In the genomic region with DNA sequence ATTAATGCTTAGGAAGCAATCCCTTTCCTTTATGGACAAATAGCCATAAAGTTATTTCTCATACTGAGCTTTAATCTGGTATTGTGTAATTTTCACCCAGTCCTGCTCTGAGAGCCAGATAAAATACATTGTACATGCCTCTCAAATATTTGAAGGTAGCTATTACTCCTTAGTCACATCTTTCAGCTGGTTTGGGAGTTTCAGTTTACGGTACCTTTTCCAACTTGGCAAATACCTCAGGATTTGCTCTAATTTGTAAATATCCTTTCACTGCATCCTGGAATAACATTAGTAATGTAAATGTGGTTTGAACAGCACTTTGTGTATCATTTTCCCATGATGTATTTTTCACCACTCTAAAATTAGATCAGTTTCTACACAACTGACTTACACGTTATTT, we compare ENCODE assay signal across 35 cellular contexts. TPM values are rescaled to one million over a fixed set of nuclear protein-coding genes. Genes with fewer than 3 reads are reported as not detected.
DNase-seq lines count a peak whose midpoint lies in the region; ATAC-seq, FAIRE-seq and TF ChIP-seq lines count a peak whose summit lies in the region.
"Had no signal": no experiment of that assay in that cellular context is flagged by ENCODE, and none has a peak within 500 bp of the region (broad histone marks: within the 10 kb centered on the region; RNA-seq: fewer than 3 reads in every experiment).

No MANE protein-coding gene starts in this region.

- H4K20me1 ChIP-seq in astrocyte (ENCODE audit: insufficient read depth, low read length) = no peaks in the 10 kb centered on the region

- no peaks in the 10 kb centered on the region for H3K27me3 Mint-ChIP-seq in MCF 10A (ENCODE audit: insufficient read depth, unreplicated experiment)
- H3K27me3 Mint-ChIP-seq in astrocyte (ENCODE audit: low read depth, unreplicated experiment) = no peaks in the 10 kb centered on the region
- H3K27me3 Mint-ChIP-seq: activated CD4-positive, alpha-beta T cell treated with anti-CD3 and anti-CD28 coated beads for 36 hours; activated CD8-positive, alpha-beta T cell treated with anti-CD3 and anti-CD28 coated beads for 36 hours had no signal

- H3K27ac ChIP-seq in breast epithelium (no peak overlapping the region), astrocyte (ENCODE audit: low read depth, low read length) (no peak overlapping the region)
- H3K27ac ChIP-seq: 22Rv1, neural progenitor cell, parathyroid adenoma, Peyer's patch, right atrium auricular region, stomach had no signal

- CTCF ChIA-PET in MCF 10A (lab: Yijun Ruan, JAX) = interaction anchor here (0.6 to 1.0 kb wide), 2 partner anchors 21 to 38 kb away, joined by 3 read pairs; no protein-coding TSS in a partner anchor

- H3K36me3 ChIP-seq in breast epithelium = no peaks in the 10 kb centered on the region
- peaks cover 4% of the 10 kb centered on the region for H3K36me3 ChIP-seq in astrocyte (ENCODE audit: insufficient read depth, low read length)
- H3K36me3 ChIP-seq: right atrium auricular region had no signal

- H3K36me3 Mint-ChIP-seq in MCF 10A (ENCODE audit: insufficient read depth, unreplicated experiment) = peaks cover 14% of the 10 kb centered on the region
- peaks cover 21% of the 10 kb centered on the region for H3K36me3 Mint-ChIP-seq in astrocyte (ENCODE audit: low read depth, unreplicated experiment)

- no peak for ATAC-seq in sciatic nerve
- ATAC-seq: activated CD4-positive, alpha-beta T cell treated with anti-CD3 and anti-CD28 coated beads for 36 hours; activated CD8-positive, alpha-beta T cell treated with anti-CD3 and anti-CD28 coated beads for 36 hours; CD8-positive, alpha-beta T cell; esophagus mucosa; HCT116 had no signal

- TF ChIP-seq CTCF in MCF 10A (IDR thresholded peaks at IDR 0.05; ENCODE audit: unreplicated experiment) (no peak), breast epithelium (IDR thresholded peaks at IDR 0.05) (no peak), astrocyte (IDR thresholded peaks at IDR 0.05; ENCODE audit: insufficient read depth, low read depth, low read length) (no peak), fibroblast of pulmonary artery (IDR thresholded peaks at IDR 0.05; ENCODE audit: low read length, missing control alignments) (no peak)

- FAIRE-seq in astrocyte (lab: Jason Lieb, UNC) = peak; percentile 50
- FAIRE-seq: GM12892, urothelium cell line had no signal

- H3K4me3 ChIP-seq in breast epithelium (no peak overlapping the region), astrocyte (ENCODE audit: insufficient read depth, low read depth, low read length) (no peak overlapping the region), fibroblast of pulmonary artery (replicated peaks; ENCODE audit: low read depth, low read length) (no peak overlapping the region), skeletal muscle cell (ENCODE audit: low read depth, low read length) (no peak overlapping the region)
- H3K4me3 ChIP-seq: neural progenitor cell, Peyer's patch, right atrium auricular region, stomach had no signal

- no peak overlapping the region for H3K4me2 ChIP-seq in astrocyte (ENCODE audit: low read length)
- H3K4me2 ChIP-seq: neural progenitor cell had no signal

- no peaks in the 10 kb centered on the region for H3K27me3 ChIP-seq in breast epithelium
- no peaks in the 10 kb centered on the region for H3K27me3 ChIP-seq in astrocyte (ENCODE audit: insufficient read depth, low read length)
- H3K27me3 ChIP-seq: neural progenitor cell, Peyer's patch, right atrium auricular region, stomach had no signal

- H3K79me2 ChIP-seq in astrocyte (ENCODE audit: insufficient read depth, low read length) = no peaks in the 10 kb centered on the region
- H3K79me2 ChIP-seq: parathyroid adenoma had no signal

- no TSS peak for BruUV-seq in MCF 10A (replicated peaks; lab: Mats Ljungman, UMichigan)

- H3K4me3 Mint-ChIP-seq in MCF 10A (ENCODE audit: unreplicated experiment) = no peak overlapping the region
- no peak overlapping the region for H3K4me3 Mint-ChIP-seq in astrocyte (ENCODE audit: unreplicated experiment)
- H3K4me3 Mint-ChIP-seq: activated CD4-positive, alpha-beta T cell treated with anti-CD3 and anti-CD28 coated beads for 36 hours; activated CD8-positive, alpha-beta T cell treated with anti-CD3 and anti-CD28 coated beads for 36 hours; activated naive CD4-positive, alpha-beta T cell treated with anti-CD3 and anti-CD28 coated beads for 36 hours; activated T-helper 1 cell treated with anti-CD3 and anti-CD28 coated beads, Interleukin-12 subunit alpha, Interleukin-12 subunit beta, Interleukin-2, Interleukin-4 antibody, amounts not matched to agents 30 ng/mL and 10 ng/mL and 1 ng/mL, durations not matched to agents 14 hours and 24 hours and 36 hours; CD8-positive, alpha-beta T cell; neural progenitor cell had no signal

- H3K9me3 ChIP-seq in breast epithelium (peaks cover 6 to 18% of the 10 kb centered on the region in 2 donors), astrocyte (ENCODE audit: insufficient read depth, low read depth, low read length) (no peaks in the 10 kb centered on the region)

- intact Hi-C loops in MCF 10A (cut with micrococcal nuclease) = no loop called here
- intact Hi-C loops in breast epithelium (cut with DNase I; ENCODE audit: low total_unique reads) = no loop called here
- intact Hi-C loops in sciatic nerve (cut with DNase I) = no loop called here

- H3K4me1 Mint-ChIP-seq in MCF 10A (ENCODE audit: insufficient read depth, unreplicated experiment) (peaks cover 5% of the 10 kb centered on the region), astrocyte (ENCODE audit: low read depth, unreplicated experiment) (peaks cover 3% of the 10 kb centered on the region)

- peak; percentile 1 for DNase-seq in MCF 10A (ENCODE audit: unreplicated experiment)
- no peak for DNase-seq in breast epithelium (ENCODE audit: low spot score in 2 of 2)
- DNase-seq in astrocyte (ENCODE audit: low read depth) = peak; percentile 60
- peak; percentile 39 for DNase-seq in fibroblast of pulmonary artery (ENCODE audit: low read depth)
- DNase-seq in skeletal muscle cell (ENCODE audit: low read depth) = peak; percentile 19
- no peak for DNase-seq in NCI-H2171 treated with DMSO at 0.1 percent for 48 hours (lab: John Stamatoyannopoulos, UW)
- no peak for DNase-seq in sciatic nerve (ENCODE audit: low spot score)
- no peak for DNase-seq in CD1c-positive myeloid dendritic cell (ENCODE audit: extremely low spot score)
- DNase-seq: activated CD4-positive, alpha-beta T cell treated with anti-CD3 and anti-CD28 coated beads for 36 hours; activated CD8-positive, alpha-beta memory T cell treated with anti-CD3 and anti-CD28 coated beads, Interleukin-2, amount 50 U/mL, for 48 hours; activated CD8-positive, alpha-beta T cell treated with anti-CD3 and anti-CD28 coated beads for 36 hours; activated naive CD4-positive, alpha-beta T cell treated with anti-CD3 and anti-CD28 coated beads for 36 hours; AML-193; amniotic stem cell; CD8-positive, alpha-beta T cell; DMS 273 treated with DMSO at 0.1 percent for 48 hours; hypothalamus; MV-4-11; NCI-H1436 treated with DMSO at 0.1 percent for 48 hours; NCI-H2107; NCI-H446 treated with DMSO at 0.1 percent for 48 hours; NCI-H774; Peyer's patch; SIG-M5; stimulated activated CD4-positive, alpha-beta T cell treated with anti-CD3 and anti-CD28 coated beads, Interleukin-4, amount 100 ng/mL, for 1 hour; stomach had no signal

- no peak overlapping the region for H2AFZ ChIP-seq in astrocyte (ENCODE audit: low read depth, low read length)
- H2AFZ ChIP-seq: neural progenitor cell, parathyroid adenoma had no signal

- no peak overlapping the region for H3K27ac Mint-ChIP-seq in MCF 10A (ENCODE audit: low read depth, unreplicated experiment)
- H3K27ac Mint-ChIP-seq in astrocyte (ENCODE audit: unreplicated experiment) = no peak overlapping the region
- H3K27ac Mint-ChIP-seq: activated CD4-positive, alpha-beta T cell treated with anti-CD3 and anti-CD28 coated beads for 36 hours; activated CD8-positive, alpha-beta T cell treated with anti-CD3 and anti-CD28 coated beads for 36 hours; activated naive CD4-positive, alpha-beta T cell treated with anti-CD3 and anti-CD28 coated beads for 36 hours; activated T-helper 1 cell treated with anti-CD3 and anti-CD28 coated beads, Interleukin-12 subunit alpha, Interleukin-12 subunit beta, Interleukin-2, Interleukin-4 antibody, amounts not matched to agents 30 ng/mL and 10 ng/mL and 1 ng/mL, durations not matched to agents 14 hours and 24 hours and 36 hours; neural progenitor cell had no signal

- POLR2A ChIA-PET in MCF 10A (lab: Yijun Ruan, JAX) = interaction anchor here (0.9 kb wide), 1 partner anchor 12 kb away, joined by 4 read pairs; no protein-coding TSS in a partner anchor

- no peak overlapping the region for H3K9ac ChIP-seq in astrocyte (ENCODE audit: low read length)
- H3K9ac ChIP-seq: neural progenitor cell, parathyroid adenoma had no signal

- peaks cover 4% of the 10 kb centered on the region for H3K9me3 Mint-ChIP-seq in MCF 10A (ENCODE audit: unreplicated experiment)
- H3K9me3 Mint-ChIP-seq in astrocyte (ENCODE audit: unreplicated experiment) = peaks cover 7% of the 10 kb centered on the region

- no peak for TF ChIP-seq POLR2A in breast epithelium (IDR thresholded peaks at IDR 0.05)

- H3K4me1 ChIP-seq in breast epithelium (no peaks in the 10 kb centered on the region), astrocyte (ENCODE audit: insufficient read depth, low read length) (no peaks in the 10 kb centered on the region)
- H3K4me1 ChIP-seq: neural progenitor cell, parathyroid adenoma, Peyer's patch, right atrium auricular region had no signal

RNA-seq across cellular contexts. Expression of a gene that starts 47.3 kb away (rescaled TPM):
- total RNA-seq in MCF 10A (2022) (10.4 and 10.5 TPM in 2 replicates), breast epithelium (10 to 100 TPM; 13.6 to 26.3 (median 23.3) TPM), astrocyte (19.6 and 21.3 TPM in 2 replicates), sciatic nerve (14.4 TPM)

RNA-seq across cellular contexts. Expression of a gene that starts 47.8 kb away (rescaled TPM):
- total RNA-seq in MCF 10A (2022) = 19.6 and 23.3 TPM in 2 replicates
- 10 to 100 TPM; 10.7 to 15.7 (median 14.1) TPM for total RNA-seq in breast epithelium
- 15.2 TPM in 2 replicates for total RNA-seq in astrocyte
- total RNA-seq in sciatic nerve = 12.2 TPM

Comparison
In these comparisons a context has a peak if more than half of its experiments do, and no peak if none do; other contexts are left out.
1. DNase-seq: peak in MCF 10A (single experiment), astrocyte (single experiment), fibroblast of pulmonary artery (single experiment) and skeletal muscle cell (single experiment); none in breast epithelium (0 of 2), NCI-H2171 treated with DMSO at 0.1 percent for 48 hours (single experiment), sciatic nerve (single experiment) and CD1c-positive myeloid dendritic cell (single experiment).